In genomic region chr9:133184971-133185370, GRCh38 we compare ENCODE assay signal across 8 cellular contexts. TPM values are rescaled to one million over a fixed set of nuclear protein-coding genes. Genes with fewer than 3 reads are reported as not detected.
DNase-seq lines count a peak whose midpoint lies in the region; ATAC-seq and FAIRE-seq lines count a peak whose summit lies in the region.

No MANE protein-coding gene starts in this region.

- ATAC-seq in right cardiac atrium (peak; percentile 75 to 82), HG03045 (IDR thresholded peaks at IDR 0.05; ENCODE audit: unreplicated experiment) (no peak)

- no peak for FAIRE-seq in small intestine (lab: Jason Lieb, UNC)

- DNase-seq in DMS153 treated with DMSO at 0.1 percent for 48 hours (lab: John Stamatoyannopoulos, UW; ENCODE audit: unreplicated experiment) = peak; percentile 80
- DNase-seq in HuH-7 (ENCODE audit: low spot score) = peak; percentile 49
- DNase-seq in NOMO-1 treated with DMSO at 0.1 percent for 48 hours (lab: John Stamatoyannopoulos, UW; ENCODE audit: unreplicated experiment) = peak; percentile 62
- peak; percentile 79 for DNase-seq in amniotic epithelial cell (ENCODE audit: low read depth)
- no peak for DNase-seq in right cardiac atrium
- DNase-seq in small intestine = peak; percentile 79
- DNase-seq in activated CD8-positive, alpha-beta memory T cell treated with anti-CD3 and anti-CD28 coated beads for 24 hours = no peak

- H3K4me1 ChIP-seq in right cardiac atrium (ENCODE audit: control insufficient read depth, insufficient read depth, low read length) (no peaks in the 10 kb centered on the region), small intestine (ENCODE audit: control insufficient read depth in 2 of 2, insufficient read depth in 1 of 2, low read depth in 1 of 2, low read length in 1 of 2) (no peaks in the 10 kb centered on the region)

- H3K27me3 ChIP-seq in right cardiac atrium (ENCODE audit: control insufficient read depth, insufficient read depth) (no peaks in the 10 kb centered on the region), small intestine (ENCODE audit: control insufficient read depth in 2 of 2, insufficient read depth in 2 of 2, low read length in 2 of 2) (no peaks in the 10 kb centered on the region)

- 9% methylated on average over 7 of the region's 8 CpGs for WGBS in right cardiac atrium
- 2 to 8% (median 4%) methylated on average over 7 of the region's 8 CpGs for WGBS in small intestine, 3 donors

- no peaks in the 10 kb centered on the region for H3K36me3 ChIP-seq in small intestine (ENCODE audit: control insufficient read depth in 2 of 2, insufficient read depth in 2 of 2, low read length in 2 of 2)

- H3K27ac ChIP-seq in right cardiac atrium (ENCODE audit: low read length) (no peak overlapping the region), small intestine (ENCODE audit: low read depth in 1 of 2, low read length in 1 of 2) (no peak overlapping the region)

- H3K4me3 ChIP-seq in right cardiac atrium (ENCODE audit: low read length) (no peak overlapping the region), small intestine (ENCODE audit: low read depth in 1 of 2, low read length in 2 of 2) (no peak overlapping the region)

- no peaks in the 10 kb centered on the region for H3K9me3 ChIP-seq in right cardiac atrium (ENCODE audit: control insufficient read depth, low read length)
- H3K9me3 ChIP-seq in small intestine (ENCODE audit: control insufficient read depth, low read depth) = no peaks in the 10 kb centered on the region

- intact Hi-C loops in right cardiac atrium (cut with DNase I) = loop anchor here (5.0 to 10.0 kb wide), 5 partner anchors 140 to 302 kb away; no protein-coding TSS in a partner anchor

RNA-seq across cellular contexts. Expression of gene GBGT1, which starts 21.3 kb away (rescaled TPM):
- 10 to 100 TPM in 3 of 4 donors, 1 to 10 TPM in 1; 9.6 to 12.8 (median 11.3) TPM for total RNA-seq in right cardiac atrium
- 7.4 TPM for polyA plus RNA-seq in right cardiac atrium
- 1 to 10 TPM in 2 of 3 donors, under 1 TPM in 1; 0.45 to 7.6 (median 6.2) TPM for polyA plus RNA-seq in small intestine

RNA-seq across cellular contexts. Expression of gene OBP2B, which starts 24.1 kb away (rescaled TPM):
- not detected for total RNA-seq in right cardiac atrium
- polyA plus RNA-seq in right cardiac atrium (not detected), small intestine (not detected)

Comparison
In these comparisons a context has a peak if more than half of its experiments do, and no peak if none do; other contexts are left out.
1. DNase-seq: peak in DMS153 treated with DMSO at 0.1 percent for 48 hours (single experiment), HuH-7 (single experiment), NOMO-1 treated with DMSO at 0.1 percent for 48 hours (single experiment), amniotic epithelial cell (single experiment) and small intestine (single experiment); none in right cardiac atrium (0 of 3) and activated CD8-positive, alpha-beta memory T cell treated with anti-CD3 and anti-CD28 coated beads for 24 hours (single experiment).